In the genomic region with DNA sequence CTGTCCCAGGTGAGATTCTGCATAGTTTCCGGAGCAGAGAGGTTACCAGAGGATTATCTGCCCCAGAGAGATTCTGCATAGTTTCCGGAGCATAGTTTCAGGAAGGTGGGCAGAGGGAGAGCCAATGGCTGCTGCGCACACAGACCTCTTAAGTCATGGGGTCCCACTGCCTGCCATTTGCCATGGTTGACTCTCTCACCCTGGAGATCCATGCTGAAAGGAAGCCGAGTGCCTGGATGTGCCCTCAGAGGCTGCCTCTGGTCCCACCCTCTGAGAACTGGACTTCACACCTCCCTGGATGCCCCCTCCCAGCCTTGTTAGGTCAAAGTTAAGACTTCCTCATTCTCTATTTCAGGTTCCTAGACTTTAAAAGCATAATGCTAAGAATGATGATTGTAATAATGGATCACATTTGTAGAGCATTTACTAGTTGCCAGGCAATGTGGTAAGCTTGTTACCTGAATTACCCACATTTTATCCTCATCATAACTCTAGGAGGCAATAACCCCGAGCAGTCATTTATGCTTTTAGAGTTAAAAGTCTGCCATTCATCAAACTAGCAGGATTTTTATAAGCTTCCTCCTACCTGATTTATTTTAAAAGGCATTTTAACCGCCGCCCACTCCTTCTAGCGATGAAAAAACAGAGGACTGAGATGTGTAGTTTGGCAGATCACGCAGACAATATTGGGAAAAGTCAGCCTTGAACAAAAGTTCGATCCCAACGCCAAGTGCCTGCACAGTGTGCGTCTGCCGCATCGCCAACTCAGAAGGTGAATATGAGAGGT, we compare ENCODE assay signal across 12 cellular contexts. TPM values are rescaled to one million over a fixed set of nuclear protein-coding genes. Genes with fewer than 3 reads are reported as not detected.
A peak's percentile ranks its signal among the peaks of the same experiment; 100 is the strongest.
DNase-seq lines count a peak whose midpoint lies in the region; ATAC-seq and FAIRE-seq lines count a peak whose summit lies in the region.
"Had no signal": no experiment of that assay in that cellular context is flagged by ENCODE, and none has a peak within 500 bp of the region (broad histone marks: within the 10 kb centered on the region; RNA-seq: fewer than 3 reads in every experiment).

No MANE protein-coding gene starts in this region.

- peak overlapping the region; percentile 68 to 99 (median 96) for H3K27ac Mint-ChIP-seq in CD8-positive, alpha-beta memory T cell
- H3K27ac Mint-ChIP-seq in activated T-helper 2 cell treated with anti-CD3 and anti-CD28 coated beads, Interferon-gamma antibody, Interleukin-2, Interleukin-4, amounts not matched to agents 10 μg/mL and 5 μg/mL and 100 μg/mL, durations not matched to agents 14 hours and 24 hours and 36 hours, result peak overlapping the region; percentile 38
- peak overlapping the region; percentile 83 to 95 (median 92) for H3K27ac Mint-ChIP-seq in naive thymus-derived CD8-positive, alpha-beta T cell

- peak overlapping the region; percentile 25 for H3K27ac ChIP-seq in CD8-positive, alpha-beta memory T cell (ENCODE audit: low read depth, low read length)
- H3K27ac ChIP-seq: esophagus squamous epithelium, psoas muscle had no signal

- POLR2A ChIA-PET in CD8-positive, alpha-beta memory T cell (lab: Charles Lee), result interaction anchor here (0.6 to 1.2 kb wide), 5 partner anchors 10 to 52 kb away, joined by 3 to 23 read pairs (median 5); no protein-coding TSS in a partner anchor
- POLR2A ChIA-PET in naive thymus-derived CD8-positive, alpha-beta T cell (lab: Charles Lee), result interaction anchor here (0.6 to 2.5 kb wide), 11 partner anchors 10 to 103 kb away, joined by 3 to 12 read pairs (median 5); a partner anchor contains a TSS

- peak overlapping the region; percentile 3 for H3K4me3 ChIP-seq in CD8-positive, alpha-beta memory T cell (ENCODE audit: low read length)
- H3K4me3 ChIP-seq in Jurkat, Clone E6-1 (ENCODE audit: low read length), result peak overlapping the region; percentile 43
- H3K4me3 ChIP-seq: esophagus squamous epithelium, psoas muscle had no signal

- no peaks in the 10 kb centered on the region for H3K9me3 ChIP-seq in CD8-positive, alpha-beta memory T cell (ENCODE audit: low read length)
- H3K9me3 ChIP-seq: esophagus squamous epithelium, psoas muscle had no signal

- intact Hi-C loops in activated T-helper 2 cell treated with anti-CD3 and anti-CD28 coated beads, Interferon-gamma antibody, Interleukin-2, Interleukin-4, amounts not matched to agents 10 μg/mL and 5 μg/mL and 100 μg/mL, durations not matched to agents 14 hours and 24 hours and 36 hours (cut with micrococcal nuclease), result no loop called here

- CTCF ChIA-PET in CD8-positive, alpha-beta memory T cell (lab: Charles Lee), result interaction anchor here (1.1 to 3.0 kb wide), 3 partner anchors 10 to 45 kb away, joined by 3 to 11 read pairs (median 4); no protein-coding TSS in a partner anchor

- H3K4me3 Mint-ChIP-seq in CD8-positive, alpha-beta memory T cell, result peak overlapping the region; percentile 39 to 85 (median 77)
- H3K4me3 Mint-ChIP-seq in activated T-helper 2 cell treated with anti-CD3 and anti-CD28 coated beads, Interferon-gamma antibody, Interleukin-2, Interleukin-4, amounts not matched to agents 10 μg/mL and 5 μg/mL and 100 μg/mL, durations not matched to agents 14 hours and 24 hours and 36 hours (ENCODE audit: low read depth), result peak overlapping the region; percentile 37
- H3K4me3 Mint-ChIP-seq in naive thymus-derived CD8-positive, alpha-beta T cell, result peak overlapping the region; percentile 9 to 76 (median 55)

- peaks cover 43% of the 10 kb centered on the region for H3K4me1 ChIP-seq in CD8-positive, alpha-beta memory T cell (ENCODE audit: insufficient read depth, low read length)
- H3K4me1 ChIP-seq: esophagus squamous epithelium, psoas muscle had no signal

- no peak for DNase-seq in CD8-positive, alpha-beta memory T cell
- no peak for DNase-seq in Jurkat, Clone E6-1 (ENCODE audit: low read depth, low spot score)
- no peak for DNase-seq in activated T-helper 2 cell treated with anti-CD3 and anti-CD28 coated beads, Interferon-gamma antibody, Interleukin-2, Interleukin-4, amounts not matched to agents 10 μg/mL and 5 μg/mL and 100 μg/mL, durations not matched to agents 14 hours and 24 hours and 36 hours (ENCODE audit: low spot score)
- DNase-seq in naive thymus-derived CD8-positive, alpha-beta T cell, result no peak
- DNase-seq in MV-4-11 (lab: John Stamatoyannopoulos, UW) (no peak), GM19239 (ENCODE audit: insufficient read length, low spot score) (no peak)
- DNase-seq: cerebellar nuclear complex, esophagus squamous epithelium, Kasumi-1, NCI-H2081, psoas muscle had no signal

- H3K9me3 Mint-ChIP-seq in CD8-positive, alpha-beta memory T cell, result no peaks in the 10 kb centered on the region
- H3K9me3 Mint-ChIP-seq in activated T-helper 2 cell treated with anti-CD3 and anti-CD28 coated beads, Interferon-gamma antibody, Interleukin-2, Interleukin-4, amounts not matched to agents 10 μg/mL and 5 μg/mL and 100 μg/mL, durations not matched to agents 14 hours and 24 hours and 36 hours, result no peaks in the 10 kb centered on the region
- no peaks in the 10 kb centered on the region for H3K9me3 Mint-ChIP-seq in naive thymus-derived CD8-positive, alpha-beta T cell

- no peak for ATAC-seq in naive thymus-derived CD8-positive, alpha-beta T cell
- ATAC-seq in HG03175 (IDR thresholded peaks at IDR 0.05; ENCODE audit: unreplicated experiment), result no peak
- ATAC-seq: psoas muscle had no signal

- H3K27me3 ChIP-seq in CD8-positive, alpha-beta memory T cell (ENCODE audit: insufficient read depth, low read length, poor library complexity, severe bottlenecking), result no peaks in the 10 kb centered on the region
- H3K27me3 ChIP-seq: esophagus squamous epithelium had no signal

- peaks cover 52 to 73% (median 70%) of the 10 kb centered on the region in 3 donors for H3K4me1 Mint-ChIP-seq in CD8-positive, alpha-beta memory T cell
- H3K4me1 Mint-ChIP-seq in activated T-helper 2 cell treated with anti-CD3 and anti-CD28 coated beads, Interferon-gamma antibody, Interleukin-2, Interleukin-4, amounts not matched to agents 10 μg/mL and 5 μg/mL and 100 μg/mL, durations not matched to agents 14 hours and 24 hours and 36 hours (ENCODE audit: low read depth), result peaks cover 31% of the 10 kb centered on the region
- peaks cover 32 to 60% (median 58%) of the 10 kb centered on the region in 4 donors for H3K4me1 Mint-ChIP-seq in naive thymus-derived CD8-positive, alpha-beta T cell

- peaks cover 46 to 82% (median 49%) of the 10 kb centered on the region in 3 donors for H3K36me3 Mint-ChIP-seq in CD8-positive, alpha-beta memory T cell
- peaks cover 87% of the 10 kb centered on the region for H3K36me3 Mint-ChIP-seq in activated T-helper 2 cell treated with anti-CD3 and anti-CD28 coated beads, Interferon-gamma antibody, Interleukin-2, Interleukin-4, amounts not matched to agents 10 μg/mL and 5 μg/mL and 100 μg/mL, durations not matched to agents 14 hours and 24 hours and 36 hours (ENCODE audit: low read depth)
- peaks cover 29 to 81% (median 44%) of the 10 kb centered on the region in 3 donors for H3K36me3 Mint-ChIP-seq in naive thymus-derived CD8-positive, alpha-beta T cell

- peaks cover 50% of the 10 kb centered on the region for H3K36me3 ChIP-seq in CD8-positive, alpha-beta memory T cell (ENCODE audit: insufficient read depth, low read length)

- H3K27me3 Mint-ChIP-seq in CD8-positive, alpha-beta memory T cell, result peaks cover 0 to 2% of the 10 kb centered on the region in 2 donors
- no peaks in the 10 kb centered on the region for H3K27me3 Mint-ChIP-seq in activated T-helper 2 cell treated with anti-CD3 and anti-CD28 coated beads, Interferon-gamma antibody, Interleukin-2, Interleukin-4, amounts not matched to agents 10 μg/mL and 5 μg/mL and 100 μg/mL, durations not matched to agents 14 hours and 24 hours and 36 hours (ENCODE audit: low read depth)
- no peaks in the 10 kb centered on the region for H3K27me3 Mint-ChIP-seq in naive thymus-derived CD8-positive, alpha-beta T cell

- no peak for FAIRE-seq in GM19239 (lab: Jason Lieb, UNC)

RNA-seq across cellular contexts. Expression of a gene that starts 11.9 kb away (rescaled TPM):
- total RNA-seq in CD8-positive, alpha-beta memory T cell, result 10 to 100 TPM; 63.5 to 65.1 TPM
- polyA plus RNA-seq in CD8-positive, alpha-beta memory T cell, result 42.3 TPM
- polyA plus RNA-seq in Jurkat, Clone E6-1 (2012; ENCODE audit: insufficient read depth, insufficient read length), result 1.5 TPM
- total RNA-seq in activated T-helper 2 cell treated with anti-CD3 and anti-CD28 coated beads, Interferon-gamma antibody, Interleukin-2, Interleukin-4, amounts not matched to agents 10 μg/mL and 5 μg/mL and 100 μg/mL, durations not matched to agents 14 hours and 24 hours and 36 hours, result 120 and 123 TPM in 2 replicates
- 10 to 100 TPM; 56.6 to 57.1 TPM for total RNA-seq in naive thymus-derived CD8-positive, alpha-beta T cell
- 10 to 100 TPM; 29.9 to 37.2 (median 35.0) TPM for polyA plus RNA-seq in naive thymus-derived CD8-positive, alpha-beta T cell

RNA-seq across cellular contexts. Expression of a gene that starts 49.5 kb away (rescaled TPM):
- total RNA-seq in CD8-positive, alpha-beta memory T cell, result 10 to 100 TPM; 40.4 to 42.4 TPM
- polyA plus RNA-seq in CD8-positive, alpha-beta memory T cell, result 103 TPM
- polyA plus RNA-seq in Jurkat, Clone E6-1 (2012; ENCODE audit: insufficient read depth, insufficient read length), result not detected
- 102 and 103 TPM in 2 replicates for total RNA-seq in activated T-helper 2 cell treated with anti-CD3 and anti-CD28 coated beads, Interferon-gamma antibody, Interleukin-2, Interleukin-4, amounts not matched to agents 10 μg/mL and 5 μg/mL and 100 μg/mL, durations not matched to agents 14 hours and 24 hours and 36 hours
- 10 to 100 TPM; 65.3 to 67.1 TPM for total RNA-seq in naive thymus-derived CD8-positive, alpha-beta T cell
- 100 to 1,000 TPM; 121 to 130 (median 123) TPM for polyA plus RNA-seq in naive thymus-derived CD8-positive, alpha-beta T cell

Comparison
In these comparisons a context has a peak if more than half of its experiments do, and no peak if none do; other contexts are left out.
1. H3K27ac Mint-ChIP-seq: peak in every context shown above with its lines; median percentile 96 in CD8-positive, alpha-beta memory T cell; 92 in naive thymus-derived CD8-positive, alpha-beta T cell; 38 in activated T-helper 2 cell treated with anti-CD3 and anti-CD28 coated beads, Interferon-gamma antibody, Interleukin-2, Interleukin-4, amounts not matched to agents 10 μg/mL and 5 μg/mL and 100 μg/mL, durations not matched to agents 14 hours and 24 hours and 36 hours.